Comparison of ENCODE assay signal across 1 cellular context in genomic region chr6:83536647-83537589, GRCh38.
TF ChIP-seq lines count a peak whose summit lies in the region.

No MANE protein-coding gene starts in this region.

TF ChIP-seq in HepG2, 621 proteins besides CTCF, POLR2A, EP300 and RAD21:
- TF ChIP-seq ZNF318 (CRISPR knock-in tag; IDR thresholded peaks at IDR 0.05): no peak
- no peak for TF ChIP-seq ZSCAN9 (CRISPR knock-in tag; IDR thresholded peaks at IDR 0.05; ENCODE audit: borderline replicate concordance)
- peak; percentile 30 for TF ChIP-seq SRSF9 (IDR thresholded peaks at IDR 0.05; ENCODE audit: borderline replicate concordance, insufficient read depth, low read depth, low read length, poor library complexity, severe bottlenecking)
